Comparison of ENCODE assay signal across 8 cellular contexts in genomic region chr15:40569139-40569953, GRCh38. TPM values are rescaled to one million over a fixed set of nuclear protein-coding genes. Genes with fewer than 3 reads are reported as not detected.
DNase-seq lines count a peak whose midpoint lies in the region; ATAC-seq and TF ChIP-seq lines count a peak whose summit lies in the region.

TSS of gene RPUSD2 (plus strand) at chr15:40569299. CDS start at chr15:40569338, 39 bp downstream.

- H3K4me1 ChIP-seq in A673 (ENCODE audit: insufficient read depth, low read length, poor library complexity, severe bottlenecking) = peaks cover 11% of the 10 kb centered on the region

- H3K4me1 Mint-ChIP-seq in activated CD4-positive, alpha-beta T cell treated with anti-CD3 and anti-CD28 coated beads for 36 hours = peaks cover 40% of the 10 kb centered on the region

- ATAC-seq in GM18907 (IDR thresholded peaks at IDR 0.05; ENCODE audit: unreplicated experiment) (peak; percentile 60), HG03354 (IDR thresholded peaks at IDR 0.05; ENCODE audit: poor library complexity, severe bottlenecking, unreplicated experiment) (peak; percentile 60)
- ATAC-seq in activated CD4-positive, alpha-beta T cell treated with anti-CD3 and anti-CD28 coated beads for 36 hours = peak; percentile 70

- H3K27ac Mint-ChIP-seq in activated CD4-positive, alpha-beta T cell treated with anti-CD3 and anti-CD28 coated beads for 36 hours = peak within 1 kb of the TSS; percentile 88

- no peaks in the 10 kb centered on the region for H3K27me3 Mint-ChIP-seq in activated CD4-positive, alpha-beta T cell treated with anti-CD3 and anti-CD28 coated beads for 36 hours

- no peaks in the 10 kb centered on the region for H3K9me3 Mint-ChIP-seq in activated CD4-positive, alpha-beta T cell treated with anti-CD3 and anti-CD28 coated beads for 36 hours (ENCODE audit: low read depth)

- TF ChIP-seq CTCF in A673 (conservative IDR thresholded peaks at IDR 0.05; ENCODE audit: low read depth, low read length) (no peak), choroid plexus epithelial cell (conservative IDR thresholded peaks at IDR 0.05; ENCODE audit: low read depth, low read length) (no peak)

- H3K9me3 ChIP-seq in A673 (ENCODE audit: low read depth, low read length, poor library complexity, severe bottlenecking) = no peaks in the 10 kb centered on the region

- peaks cover 23% of the 10 kb centered on the region for H3K36me3 Mint-ChIP-seq in activated CD4-positive, alpha-beta T cell treated with anti-CD3 and anti-CD28 coated beads for 36 hours (ENCODE audit: low read depth)

- TSS peak; percentile 70 for BruUV-seq in A673 (replicated peaks; lab: Mats Ljungman, UMichigan)

- intact Hi-C loops in A673 (cut with micrococcal nuclease; ENCODE audit: unreplicated experiment) = no loop called here
- intact Hi-C loops in activated CD4-positive, alpha-beta T cell treated with anti-CD3 and anti-CD28 coated beads for 36 hours (cut with DNase I, micrococcal nuclease) = loop anchor here (1.0 to 10.0 kb wide), 11 partner anchors 25 to 787 kb away; partner anchors contain the start of genes KNL1 (in 2 of the 2), BAHD1 (in 1 of the 2), DNAJC17 (in 1 of the 2) and EIF2AK4 (in 1 of the 2)

- CTCF ChIA-PET in A673 (lab: Charles Lee) = interaction anchor here (0.9 to 1.3 kb wide), 2 partner anchors 20 to 324 kb away, joined by 5 to 15 read pairs; no protein-coding TSS in a partner anchor
- CTCF ChIA-PET in activated CD4-positive, alpha-beta T cell treated with anti-CD3 and anti-CD28 coated beads for 36 hours (lab: Charles Lee) = interaction anchor here (0.8 to 1.8 kb wide), 6 partner anchors 10 to 334 kb away, joined by 3 to 11 read pairs (median 5); no protein-coding TSS in a partner anchor

- DNase-seq in A673 (ENCODE audit: low spot score) (peak; percentile 96), NCI-H526 (lab: John Stamatoyannopoulos, UW) (peak; percentile 82 to 96), choroid plexus epithelial cell (ENCODE audit: low read depth) (peak; percentile 91)
- peak; percentile 96 for DNase-seq in activated CD4-positive, alpha-beta T cell treated with anti-CD3 and anti-CD28 coated beads for 36 hours
- peak; percentile 69 to 81 for DNase-seq in stimulated activated CD4-positive, alpha-beta T cell treated with anti-CD3 and anti-CD28 coated beads, Interleukin-1b, Interleukin-23, amount 100 ng/mL, for 1 hour (ENCODE audit: low read depth in 2 of 2)

- H3K27me3 ChIP-seq in A673 (replicated peaks; ENCODE audit: insufficient read depth, low read depth, low read length, poor library complexity) (no peaks in the 10 kb centered on the region), layer of hippocampus (ENCODE audit: control insufficient read depth, insufficient read depth, low read length) (no peaks in the 10 kb centered on the region)

- H3K4me3 Mint-ChIP-seq in activated CD4-positive, alpha-beta T cell treated with anti-CD3 and anti-CD28 coated beads for 36 hours = peak within 1 kb of the TSS; percentile 96

- peaks cover 11% of the 10 kb centered on the region for H3K36me3 ChIP-seq in A673 (ENCODE audit: insufficient read depth, low read length, poor library complexity, severe bottlenecking)

- POLR2A ChIA-PET in A673 (lab: Charles Lee; ENCODE audit: low non-redundant PET) = interaction anchor here (0.5 to 0.9 kb wide), 4 partner anchors 20 to 516 kb away, joined by 3 to 10 read pairs (median 6); no protein-coding TSS in a partner anchor
- POLR2A ChIA-PET in activated CD4-positive, alpha-beta T cell treated with anti-CD3 and anti-CD28 coated beads for 36 hours (lab: Charles Lee) = interaction anchor here (0.6 to 1.3 kb wide), 4 partner anchors 63 to 125 kb away, joined by 3 to 5 read pairs (median 4); partner anchors contain the start of gene RAD51

- peak within 1 kb of the TSS; percentile 95 for H3K4me3 ChIP-seq in A673 (ENCODE audit: low read depth, low read length, poor library complexity, severe bottlenecking)
- peak within 1 kb of the TSS; percentile 98 for H3K4me3 ChIP-seq in choroid plexus epithelial cell (ENCODE audit: low read depth, low read length)

- H3K27ac ChIP-seq in A673 (ENCODE audit: low read depth, low read length, poor library complexity, severe bottlenecking) (peak within 1 kb of the TSS; percentile 64), layer of hippocampus (ENCODE audit: low read depth, low read length) (peak within 1 kb of the TSS; percentile 33)

RNA-seq across cellular contexts. Expression of gene RPUSD2, which starts in this region (rescaled TPM):
- total RNA-seq in A673 (2021) = 17.0 and 18.1 TPM in 2 replicates
- 10 to 100 TPM; 11.0 to 14.0 TPM for total RNA-seq in activated CD4-positive, alpha-beta T cell treated with anti-CD3 and anti-CD28 coated beads for 36 hours

Comparison
In these comparisons a context has a peak if more than half of its experiments do, and no peak if none do; other contexts are left out.
1. Peak in every context shown above with its lines: DNase-seq, ATAC-seq, H3K4me3 ChIP-seq and H3K27ac ChIP-seq.